Comparison of ENCODE assay signal across 8 cellular contexts in the genomic region with DNA sequence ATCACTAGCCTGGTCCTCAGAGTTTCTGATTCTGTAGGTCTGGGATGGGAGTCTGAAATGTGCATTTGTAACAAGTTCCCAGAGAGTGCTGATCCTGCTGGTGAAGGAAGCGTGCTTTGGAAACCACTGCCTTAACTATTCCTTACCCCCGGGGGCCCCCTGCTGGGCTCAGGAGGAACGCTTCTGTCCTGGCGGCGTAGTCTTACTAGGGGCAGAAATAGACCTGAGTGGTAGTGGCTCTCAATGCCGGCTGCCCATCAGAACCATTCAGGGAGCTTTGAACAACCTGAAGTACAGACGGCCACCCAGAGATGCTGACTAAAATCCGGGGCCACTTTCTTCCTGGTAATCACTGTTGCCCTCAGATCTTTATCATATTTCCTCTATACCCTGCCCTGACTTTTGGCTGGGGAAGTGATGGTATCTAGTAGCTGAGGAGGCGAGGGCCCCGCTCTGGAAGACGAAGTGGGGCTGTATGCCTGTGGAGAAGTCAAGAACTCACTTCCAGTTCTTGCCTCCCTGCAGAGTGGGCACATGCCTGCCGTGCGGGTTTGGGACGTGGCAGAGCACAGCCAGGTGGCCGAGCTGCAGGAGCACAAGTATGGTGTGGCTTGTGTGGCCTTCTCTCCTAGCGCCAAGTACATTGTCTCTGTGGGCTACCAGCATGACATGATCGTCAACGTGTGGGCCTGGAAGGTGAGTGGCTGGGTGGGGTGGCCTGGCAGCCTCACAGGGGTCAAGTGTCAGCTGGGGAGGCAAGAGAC. TPM values are rescaled to one million over a fixed set of nuclear protein-coding genes. Genes with fewer than 3 reads are reported as not detected.
DNase-seq lines count a peak whose midpoint lies in the region; ATAC-seq and TF ChIP-seq lines count a peak whose summit lies in the region.

No MANE protein-coding gene starts in this region.

- H3K4me1 ChIP-seq in RWPE2 (ENCODE audit: insufficient read depth, poor library complexity, severe bottlenecking) (peaks cover 9% of the 10 kb centered on the region), testis (peaks cover 8% of the 10 kb centered on the region)

- no peak overlapping the region for H3K4me3 ChIP-seq in RWPE2 (ENCODE audit: severe bottlenecking)
- no peak overlapping the region for H3K4me3 ChIP-seq in testis

- H3K4me1 Mint-ChIP-seq in activated T-helper 17 cell treated with anti-CD3 and anti-CD28 coated beads, Interleukin-2, amount 50 U/mL, for 72 hours, result peaks cover 8% of the 10 kb centered on the region

- H3K4me3 Mint-ChIP-seq in activated T-helper 17 cell treated with anti-CD3 and anti-CD28 coated beads, Interleukin-2, amount 50 U/mL, for 72 hours, result no peak overlapping the region

- WGBS in testis, 2 donors, result 47 to 65% methylated on average over 17 to 18 of the region's 18 CpGs

- no peaks in the 10 kb centered on the region for H3K27me3 Mint-ChIP-seq in activated T-helper 17 cell treated with anti-CD3 and anti-CD28 coated beads, Interleukin-2, amount 50 U/mL, for 72 hours

- H3K27me3 ChIP-seq in RWPE2 (ENCODE audit: insufficient read depth, poor library complexity, severe bottlenecking) (no peaks in the 10 kb centered on the region), testis (no peaks in the 10 kb centered on the region)

- H3K36me3 ChIP-seq in RWPE2 (ENCODE audit: low read depth) (peaks cover 69% of the 10 kb centered on the region), testis (ENCODE audit: low read depth, missing control alignments) (no peaks in the 10 kb centered on the region)

- H3K27ac ChIP-seq in RWPE2 (ENCODE audit: poor library complexity, severe bottlenecking) (no peak overlapping the region), testis (no peak overlapping the region)

- TF ChIP-seq CTCF in RWPE2 (IDR thresholded peaks at IDR 0.05; ENCODE audit: poor library complexity, severe bottlenecking) (peak; percentile 98), testis (IDR thresholded peaks at IDR 0.05) (peak; percentile 79 to 88 (median 87))

- TF ChIP-seq POLR2A in testis (IDR thresholded peaks at IDR 0.05), result no peak

- peak overlapping the region; percentile 19 for H3K27ac Mint-ChIP-seq in activated T-helper 17 cell treated with anti-CD3 and anti-CD28 coated beads, Interleukin-2, amount 50 U/mL, for 72 hours

- in situ Hi-C loops in KBM-7 (cut with MboI; ENCODE audit: low pct_unique_long_range_greater_than_20kb, low sequenced_read_pairs), result no loop called here

- ATAC-seq in RWPE2 (ENCODE audit: low read depth), result peak; percentile 72
- peak; percentile 91 for ATAC-seq in activated T-helper 17 cell treated with anti-CD3 and anti-CD28 coated beads, Interleukin-2, amount 50 U/mL, for 72 hours (replicated peaks)
- no peak for ATAC-seq in HG03469 (IDR thresholded peaks at IDR 0.05; ENCODE audit: unreplicated experiment)

- intact Hi-C loops in testis (cut with DNase I; ENCODE audit: low total_unique reads), result loop anchor here (5.0 kb wide), 1 partner anchor 39 kb away; the partner anchor contains the start of gene MAPKBP1

- no peaks in the 10 kb centered on the region for H3K9me3 ChIP-seq in RWPE2 (ENCODE audit: severe bottlenecking)
- H3K9me3 ChIP-seq in testis, result no peaks in the 10 kb centered on the region

- no peaks in the 10 kb centered on the region for H3K9me3 Mint-ChIP-seq in activated T-helper 17 cell treated with anti-CD3 and anti-CD28 coated beads, Interleukin-2, amount 50 U/mL, for 72 hours

- peaks cover 20% of the 10 kb centered on the region for H3K36me3 Mint-ChIP-seq in activated T-helper 17 cell treated with anti-CD3 and anti-CD28 coated beads, Interleukin-2, amount 50 U/mL, for 72 hours (ENCODE audit: low read depth)

- DNase-seq in ELF-1 (ENCODE audit: low read depth, low spot score) (peak; percentile 88), KBM-7 (peak; percentile 89), RWPE2 (ENCODE audit: low spot score) (no peak), fibroblast of the conjunctiva (ENCODE audit: low read depth) (peak; percentile 81), nucleus accumbens (lab: John Stamatoyannopoulos, UW) (peak in 53 of 56 donors; percentile 14 to 92 (median 70)), testis (peak; percentile 90)

RNA-seq across cellular contexts. Expression of gene JMJD7, which starts 16.3 kb away (rescaled TPM):
- total RNA-seq in activated T-helper 17 cell treated with anti-CD3 and anti-CD28 coated beads, Interleukin-2, amount 50 U/mL, for 72 hours, result 10 to 100 TPM; 12.0 to 16.6 TPM
- total RNA-seq in testis, result 10 to 100 TPM; 18.6 to 21.6 TPM
- 10.5 TPM for polyA plus RNA-seq in testis (ENCODE audit: insufficient read depth, low read depth, low replicate concordance)

RNA-seq across cellular contexts. Expression of gene PLA2G4B, which starts 27.0 kb away (rescaled TPM):
- 1 to 10 TPM; 2.7 to 8.3 TPM for total RNA-seq in activated T-helper 17 cell treated with anti-CD3 and anti-CD28 coated beads, Interleukin-2, amount 50 U/mL, for 72 hours
- 10 to 100 TPM; 16.4 to 16.6 TPM for total RNA-seq in testis
- polyA plus RNA-seq in testis (ENCODE audit: insufficient read depth, low read depth, low replicate concordance), result 7.4 TPM

RNA-seq across cellular contexts. Expression of gene MAPKBP1, which starts 37.3 kb away (rescaled TPM):
- 10 to 100 TPM; 33.7 to 45.5 TPM for total RNA-seq in activated T-helper 17 cell treated with anti-CD3 and anti-CD28 coated beads, Interleukin-2, amount 50 U/mL, for 72 hours
- total RNA-seq in testis, result 100 to 1,000 TPM; 156 to 159 TPM
- 76.2 TPM for polyA plus RNA-seq in testis (ENCODE audit: insufficient read depth, low read depth, low replicate concordance)
